In genomic region chr10:12847361-12847975, GRCh38 we compare ENCODE assay signal across 10 cellular contexts.
A peak's percentile ranks its signal among the peaks of the same experiment; 100 is the strongest.
DNase-seq lines count a peak whose midpoint lies in the region; ATAC-seq and TF ChIP-seq lines count a peak whose summit lies in the region.
"Had no signal": no experiment of that assay in that cellular context is flagged by ENCODE, and none has a peak within 500 bp of the region (broad histone marks: within the 10 kb centered on the region; RNA-seq: fewer than 3 reads in every experiment).

No MANE protein-coding gene starts in this region.

- no peaks in the 10 kb centered on the region for H3K9me3 ChIP-seq in esophagus squamous epithelium
- H3K9me3 ChIP-seq: transverse colon had no signal

- no peak for DNase-seq in AG09309 (ENCODE audit: low read depth)
- DNase-seq in islet precursor cell: peak; percentile 67
- DNase-seq in esophagus squamous epithelium (lab: John Stamatoyannopoulos, UW): no peak
- DNase-seq in NCI-H1417 treated with DMSO at 0.1 percent for 48 hours (lab: John Stamatoyannopoulos, UW): no peak
- no peak for DNase-seq in NCI-H1417 (lab: John Stamatoyannopoulos, UW)
- DNase-seq: GM23248, transverse colon had no signal

- intact Hi-C loops in esophagus squamous epithelium (cut with DNase I): no loop called here

- H3K4me3 ChIP-seq in AG09309 (ENCODE audit: control insufficient read depth, low read depth, low read length) (no peak overlapping the region), esophagus squamous epithelium (no peak overlapping the region)
- H3K4me3 ChIP-seq: GM23248, transverse colon had no signal

- no peak overlapping the region for H3K27ac ChIP-seq in esophagus squamous epithelium
- H3K27ac ChIP-seq: GM23248, transverse colon had no signal

- peaks cover 7 to 42% (median 25%) of the 10 kb centered on the region in 3 donors for H3K4me1 ChIP-seq in esophagus squamous epithelium

- peak; percentile 25 for TF ChIP-seq CTCF in AG09309 (IDR thresholded peaks at IDR 0.05; ENCODE audit: control insufficient read depth, insufficient read depth, low read depth, low read length, missing control alignments)
- peak; percentile 41 for TF ChIP-seq CTCF in GM12874 (IDR thresholded peaks at IDR 0.05; ENCODE audit: insufficient read depth, low read depth, low read length)
- TF ChIP-seq CTCF in esophagus squamous epithelium (IDR thresholded peaks at IDR 0.05): peak in 1 of 6 experiments; percentile 14

- 65 to 100% methylated on average over 1 to 2 of the region's 14 CpGs for WGBS in esophagus squamous epithelium, 2 donors

- H3K27me3 ChIP-seq in esophagus squamous epithelium: no peaks in the 10 kb centered on the region
- H3K27me3 ChIP-seq: transverse colon had no signal

- ATAC-seq in SK-N-SH treated with all-trans-retinoic acid at 6 μM for 48 hours (peak; percentile 28; the same call in 1 of the 3 replicates), GM21367 (IDR thresholded peaks at IDR 0.05; ENCODE audit: unreplicated experiment) (no peak)

- no peak for TF ChIP-seq POLR2A in esophagus squamous epithelium (IDR thresholded peaks at IDR 0.05)

- H3K36me3 ChIP-seq in esophagus squamous epithelium: no peaks in the 10 kb centered on the region
- H3K36me3 ChIP-seq: transverse colon had no signal

TF ChIP-seq in SK-N-SH treated with all-trans-retinoic acid at 6 μM for 48 hours, 23 proteins besides CTCF, POLR2A, EP300 and RAD21:
- no peak for TF ChIP-seq PPARA (CRISPR knock-in tag; IDR thresholded peaks at IDR 0.05; ENCODE audit: borderline replicate concordance)
- no peak for TF ChIP-seq ZNF70 (CRISPR knock-in tag; IDR thresholded peaks at IDR 0.05)
- no peak for TF ChIP-seq CSDC2 (CRISPR knock-in tag; IDR thresholded peaks at IDR 0.05)
- no peak for TF ChIP-seq SNAI2 (CRISPR knock-in tag; IDR thresholded peaks at IDR 0.05)
- no peak for TF ChIP-seq ZNF8 (CRISPR knock-in tag; IDR thresholded peaks at IDR 0.05)
- no peak for TF ChIP-seq CSRNP3 (CRISPR knock-in tag; IDR thresholded peaks at IDR 0.05)
- TF ChIP-seq OSR1 (CRISPR knock-in tag; IDR thresholded peaks at IDR 0.05): no peak
TF ChIP-seq in SK-N-SH treated with all-trans-retinoic acid at 6 μM for 48 hours: peak in this region for 0.
